ENCODE assay signal across 8 cellular contexts in genomic region chr1:155226188-155226909, GRCh38. TPM values are rescaled to one million over a fixed set of nuclear protein-coding genes. Genes with fewer than 3 reads are reported as not detected.
A peak's percentile ranks its signal among the peaks of the same experiment; 100 is the strongest.
DNase-seq lines count a peak whose midpoint lies in the region; ATAC-seq and TF ChIP-seq lines count a peak whose summit lies in the region.

No MANE protein-coding gene starts in this region.

- DNase-seq in Calu3 (peak; percentile 85), NCI-H526 treated with DMSO at 0.1 percent for 48 hours (lab: John Stamatoyannopoulos, UW) (peak; percentile 83), lower lobe of right lung (peak; percentile 88)
- peak; percentile 87 for DNase-seq in activated CD4-positive, alpha-beta T cell treated with anti-CD3 and anti-CD28 coated beads, Interleukin-2, amount 10 ng/mL, durations not matched to agents 7 days and 5 days
- DNase-seq in stimulated activated CD4-positive, alpha-beta T cell treated with anti-CD3 and anti-CD28 coated beads, Interleukin-4, amount 100 ng/mL, for 48 hours (ENCODE audit: low read depth in 2 of 2), result peak; percentile 64 to 78

- H3K36me3 ChIP-seq in duodenal mucosa (ENCODE audit: control insufficient read depth in 1 of 2, insufficient read depth in 2 of 2, low read length in 2 of 2) (no peaks in the 10 kb centered on the region), lower lobe of right lung (no peaks in the 10 kb centered on the region)

- H3K4me1 ChIP-seq in duodenal mucosa (ENCODE audit: control insufficient read depth in 1 of 2, insufficient read depth in 2 of 2, low read length in 2 of 2) (peaks cover 9 to 15% of the 10 kb centered on the region in 2 donors), lower lobe of right lung (peaks cover 39% of the 10 kb centered on the region)

- H3K9me3 ChIP-seq in duodenal mucosa (ENCODE audit: control insufficient read depth in 1 of 2, low read length in 2 of 2) (no peaks in the 10 kb centered on the region), lower lobe of right lung (no peaks in the 10 kb centered on the region)

- H3K27me3 Mint-ChIP-seq in Calu3 (ENCODE audit: unreplicated experiment), result peaks cover 4% of the 10 kb centered on the region
- no peaks in the 10 kb centered on the region for H3K27me3 Mint-ChIP-seq in activated CD4-positive, alpha-beta T cell treated with anti-CD3 and anti-CD28 coated beads, Interleukin-2, amount 10 ng/mL, durations not matched to agents 7 days and 5 days

- POLR2A ChIA-PET in activated CD4-positive, alpha-beta T cell treated with anti-CD3 and anti-CD28 coated beads, Interleukin-2, amount 10 ng/mL, durations not matched to agents 7 days and 5 days (lab: Charles Lee), result interaction anchor here (0.6 kb wide), 2 partner anchors 17 to 32 kb away, joined by 3 read pairs; no protein-coding TSS in a partner anchor

- H3K9ac ChIP-seq in duodenal mucosa (ENCODE audit: low read depth in 1 of 2, low read length in 2 of 2), result peak overlapping the region; percentile 73 to 84

- ATAC-seq in HG03432 (IDR thresholded peaks at IDR 0.05; ENCODE audit: unreplicated experiment) (peak; percentile 33), lower lobe of right lung (peak; percentile 72 to 74), HG03135 (IDR thresholded peaks at IDR 0.05; ENCODE audit: unreplicated experiment) (no peak)

- peaks cover 26% of the 10 kb centered on the region for H3K36me3 Mint-ChIP-seq in Calu3 (ENCODE audit: insufficient read depth, unreplicated experiment)
- peaks cover 8% of the 10 kb centered on the region for H3K36me3 Mint-ChIP-seq in activated CD4-positive, alpha-beta T cell treated with anti-CD3 and anti-CD28 coated beads, Interleukin-2, amount 10 ng/mL, durations not matched to agents 7 days and 5 days (ENCODE audit: low read depth)

- CTCF ChIA-PET in Calu3 (lab: Charles Lee), result interaction anchor here (0.6 to 1.5 kb wide), 7 partner anchors 17 to 562 kb away, joined by 3 to 16 read pairs (median 3); partner anchors contain the start of genes KRTCAP2 and THBS3
- CTCF ChIA-PET in activated CD4-positive, alpha-beta T cell treated with anti-CD3 and anti-CD28 coated beads, Interleukin-2, amount 10 ng/mL, durations not matched to agents 7 days and 5 days (lab: Charles Lee), result interaction anchor here (0.6 to 2.5 kb wide), 9 partner anchors 19 to 358 kb away, joined by 3 to 12 read pairs (median 5); partner anchors contain the start of genes SCAMP3 and THBS3

- no TSS peak for BruUV-seq in Calu3 (replicated peaks; lab: Mats Ljungman, UMichigan)

- H3K4me3 ChIP-seq in duodenal mucosa (ENCODE audit: low read depth in 1 of 2, low read length in 2 of 2), result peak overlapping the region; percentile 75 to 83
- H3K4me3 ChIP-seq in lower lobe of right lung, result peak overlapping the region; percentile 69

- intact Hi-C loops in Calu3 (cut with micrococcal nuclease; ENCODE audit: unreplicated experiment) (loop anchor here (1.0 kb wide), 2 partner anchors 19 to 50 kb away; partner anchors contain the start of gene THBS3), lower lobe of right lung (cut with DNase I) (no loop called here)

- H3K9me3 Mint-ChIP-seq in Calu3 (ENCODE audit: low read depth, unreplicated experiment), result no peaks in the 10 kb centered on the region
- no peaks in the 10 kb centered on the region for H3K9me3 Mint-ChIP-seq in activated CD4-positive, alpha-beta T cell treated with anti-CD3 and anti-CD28 coated beads, Interleukin-2, amount 10 ng/mL, durations not matched to agents 7 days and 5 days

- peaks cover 12% of the 10 kb centered on the region for H3K4me1 Mint-ChIP-seq in Calu3 (ENCODE audit: low read depth, unreplicated experiment)
- peaks cover 36% of the 10 kb centered on the region for H3K4me1 Mint-ChIP-seq in activated CD4-positive, alpha-beta T cell treated with anti-CD3 and anti-CD28 coated beads, Interleukin-2, amount 10 ng/mL, durations not matched to agents 7 days and 5 days

- peak overlapping the region; percentile 70 for H3K27ac Mint-ChIP-seq in Calu3 (ENCODE audit: unreplicated experiment)
- H3K27ac Mint-ChIP-seq in activated CD4-positive, alpha-beta T cell treated with anti-CD3 and anti-CD28 coated beads, Interleukin-2, amount 10 ng/mL, durations not matched to agents 7 days and 5 days, result peak overlapping the region; percentile 92

- H3K27ac ChIP-seq in duodenal mucosa (ENCODE audit: low read depth, low read length) (no peak overlapping the region), lower lobe of right lung (peak overlapping the region; percentile 86)

- TF ChIP-seq CTCF in Calu3 (IDR thresholded peaks at IDR 0.05; ENCODE audit: unreplicated experiment) (peak; percentile 65), lower lobe of right lung (IDR thresholded peaks at IDR 0.05) (peak; percentile 53)

- H3K27me3 ChIP-seq in duodenal mucosa (ENCODE audit: control insufficient read depth in 1 of 2, insufficient read depth in 2 of 2, low read length in 2 of 2), result no peaks in the 10 kb centered on the region
- no peaks in the 10 kb centered on the region for H3K27me3 ChIP-seq in lower lobe of right lung (ENCODE audit: low read depth)

- H3K4me3 Mint-ChIP-seq in Calu3 (ENCODE audit: low read depth, unreplicated experiment), result peak overlapping the region; percentile 72
- H3K4me3 Mint-ChIP-seq in activated CD4-positive, alpha-beta T cell treated with anti-CD3 and anti-CD28 coated beads, Interleukin-2, amount 10 ng/mL, durations not matched to agents 7 days and 5 days, result peak overlapping the region; percentile 84

RNA-seq across cellular contexts. Expression of gene MTX1, which starts 17.9 kb away (rescaled TPM):
- total RNA-seq in Calu3 (2022), result 58.9 and 60.0 TPM in 2 replicates
- 10 to 100 TPM; 32.8 to 37.3 TPM for total RNA-seq in activated CD4-positive, alpha-beta T cell treated with anti-CD3 and anti-CD28 coated beads, Interleukin-2, amount 10 ng/mL, durations not matched to agents 7 days and 5 days
- total RNA-seq in lower lobe of right lung, result 27.9 TPM

RNA-seq across cellular contexts. Expression of gene THBS3, which starts 18.7 kb away (rescaled TPM):
- 36.8 and 41.9 TPM in 2 replicates for total RNA-seq in Calu3 (2022)
- 10 to 100 TPM; 21.2 to 23.6 TPM for total RNA-seq in activated CD4-positive, alpha-beta T cell treated with anti-CD3 and anti-CD28 coated beads, Interleukin-2, amount 10 ng/mL, durations not matched to agents 7 days and 5 days
- 24.4 TPM for total RNA-seq in lower lobe of right lung

RNA-seq across cellular contexts. Expression of gene ENTREP3, which starts 28.9 kb away (rescaled TPM):
- 25.2 and 25.9 TPM in 2 replicates for total RNA-seq in Calu3 (2022)
- total RNA-seq in activated CD4-positive, alpha-beta T cell treated with anti-CD3 and anti-CD28 coated beads, Interleukin-2, amount 10 ng/mL, durations not matched to agents 7 days and 5 days, result 10 to 100 TPM; 22.8 to 22.9 TPM
- 22.9 TPM for total RNA-seq in lower lobe of right lung

RNA-seq across cellular contexts. Expression of gene SCAMP3, which starts 35.8 kb away (rescaled TPM):
- total RNA-seq in Calu3 (2022), result 85.1 and 104 TPM in 2 replicates
- 10 to 100 TPM; 88.7 to 96.4 TPM for total RNA-seq in activated CD4-positive, alpha-beta T cell treated with anti-CD3 and anti-CD28 coated beads, Interleukin-2, amount 10 ng/mL, durations not matched to agents 7 days and 5 days
- total RNA-seq in lower lobe of right lung, result 70.2 TPM

RNA-seq across cellular contexts. Expression of gene CLK2, which starts 47.0 kb away (rescaled TPM):
- total RNA-seq in Calu3 (2022), result 78.5 and 79.4 TPM in 2 replicates
- total RNA-seq in activated CD4-positive, alpha-beta T cell treated with anti-CD3 and anti-CD28 coated beads, Interleukin-2, amount 10 ng/mL, durations not matched to agents 7 days and 5 days, result 100 to 1,000 TPM in 1 of 2 experiments, 10 to 100 TPM in 1; 100.0 to 104 TPM
- total RNA-seq in lower lobe of right lung, result 51.1 TPM
